8 cellular contexts compared by ENCODE assay signal in genomic region chr3:50205719-50206276, GRCh38.
A peak's percentile ranks its signal among the peaks of the same experiment; 100 is the strongest.
DNase-seq lines count a peak whose midpoint lies in the region; ATAC-seq and TF ChIP-seq lines count a peak whose summit lies in the region.
"Had no signal": no experiment of that assay in that cellular context is flagged by ENCODE, and none has a peak within 500 bp of the region (broad histone marks: within the 10 kb centered on the region; RNA-seq: fewer than 3 reads in every experiment).

No MANE protein-coding gene starts in this region.

- H3K36me3 ChIP-seq in iPS DF 6.9 (ENCODE audit: control insufficient read depth, insufficient read depth, low read length) = no peaks in the 10 kb centered on the region

- DNase-seq in NCI-H2196 (lab: John Stamatoyannopoulos, UW; ENCODE audit: unreplicated experiment) (peak; percentile 53), iPS DF 6.9 (ENCODE audit: low read depth, low spot score) (no peak)
- peak; percentile 9 for DNase-seq in activated T-helper 9 cell treated with anti-CD3 and anti-CD28 coated beads, Interleukin-2, amount 50 U/mL, for 16 hours (ENCODE audit: low read depth)
- DNase-seq in stimulated activated CD4-positive, alpha-beta T cell treated with anti-CD3 and anti-CD28 coated beads, Interleukin-2, amount 100 ng/mL, for 24 hours = peak; percentile 46 to 53

- no peak for ATAC-seq in GM18505 (IDR thresholded peaks at IDR 0.05; ENCODE audit: unreplicated experiment)
- ATAC-seq in HG03280 (IDR thresholded peaks at IDR 0.05; ENCODE audit: unreplicated experiment) = no peak
- no peak for ATAC-seq in GM18519 (IDR thresholded peaks at IDR 0.05; ENCODE audit: low FRiP score, unreplicated experiment)

- H3K4me1 ChIP-seq in iPS DF 6.9 (ENCODE audit: control insufficient read depth, insufficient read depth, low read length) = peaks cover 4% of the 10 kb centered on the region

- no peaks in the 10 kb centered on the region for H3K9me3 ChIP-seq in iPS DF 6.9 (ENCODE audit: control insufficient read depth, insufficient read depth, low read length)

- no peak overlapping the region for H3K27ac ChIP-seq in iPS DF 6.9 (ENCODE audit: low read length)
- H3K27ac ChIP-seq: KMS-11 had no signal

- WGBS in iPS DF 6.9 (ENCODE audit: insufficient coverage, insufficient read length) = no CpG with 5 or more reads among the region's 40 CpGs

- peak overlapping the region; percentile 28; the same call in 1 of the 2 replicates for H3K4me3 ChIP-seq in iPS DF 6.9 (ENCODE audit: low read length)

- no peak for TF ChIP-seq POLR2A in GM18505 (IDR thresholded peaks at IDR 0.05; ENCODE audit: borderline replicate concordance, extremely low read depth, insufficient read depth, insufficient read length)

- peaks cover 3% of the 10 kb centered on the region; the same call in 1 of the 2 replicates for H3K27me3 ChIP-seq in iPS DF 6.9 (ENCODE audit: control insufficient read depth, insufficient read depth, low read length)
